In the genomic region with DNA sequence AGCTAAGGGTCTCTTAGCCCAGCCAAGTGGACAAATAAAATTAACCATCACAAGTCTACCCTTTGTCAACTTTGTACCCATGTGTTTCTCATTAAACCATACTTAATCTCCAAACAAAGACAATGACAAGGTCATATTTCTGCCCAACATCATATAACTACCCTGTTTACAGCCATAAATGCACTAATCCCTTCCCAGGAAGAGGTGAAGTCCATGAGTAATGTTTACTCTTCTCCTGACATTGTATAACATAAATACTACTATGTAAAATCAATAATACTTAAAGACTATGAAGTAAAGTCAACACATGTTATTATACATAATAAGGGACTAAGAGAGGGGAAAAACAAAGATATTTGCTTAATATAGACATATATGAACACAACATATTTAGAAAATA, we compare ENCODE assay signal across 1 cellular context.
A peak's percentile ranks its signal among the peaks of the same experiment; 100 is the strongest.
TF ChIP-seq lines count a peak whose summit lies in the region.

No MANE protein-coding gene starts in this region.

TF ChIP-seq in HepG2, 621 proteins besides CTCF, POLR2A, EP300 and RAD21 (continued from another document and continues in another):
- TF ChIP-seq ZNF383 (CRISPR knock-in tag; IDR thresholded peaks at IDR 0.05; ENCODE audit: borderline replicate concordance) = no peak
- TF ChIP-seq ZNF501 (CRISPR knock-in tag; IDR thresholded peaks at IDR 0.05) = no peak
- TF ChIP-seq, protein P1, sequence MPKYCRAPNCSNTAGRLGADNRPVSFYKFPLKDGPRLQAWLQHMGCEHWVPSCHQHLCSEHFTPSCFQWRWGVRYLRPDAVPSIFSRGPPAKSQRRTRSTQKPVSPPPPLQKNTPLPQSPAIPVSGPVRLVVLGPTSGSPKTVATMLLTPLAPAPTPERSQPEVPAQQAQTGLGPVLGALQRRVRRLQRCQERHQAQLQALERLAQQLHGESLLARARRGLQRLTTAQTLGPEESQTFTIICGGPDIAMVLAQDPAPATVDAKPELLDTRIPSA (CRISPR knock-in tag; IDR thresholded peaks at IDR 0.05; ENCODE audit: borderline replicate concordance) = no peak
- TF ChIP-seq, protein P2, sequence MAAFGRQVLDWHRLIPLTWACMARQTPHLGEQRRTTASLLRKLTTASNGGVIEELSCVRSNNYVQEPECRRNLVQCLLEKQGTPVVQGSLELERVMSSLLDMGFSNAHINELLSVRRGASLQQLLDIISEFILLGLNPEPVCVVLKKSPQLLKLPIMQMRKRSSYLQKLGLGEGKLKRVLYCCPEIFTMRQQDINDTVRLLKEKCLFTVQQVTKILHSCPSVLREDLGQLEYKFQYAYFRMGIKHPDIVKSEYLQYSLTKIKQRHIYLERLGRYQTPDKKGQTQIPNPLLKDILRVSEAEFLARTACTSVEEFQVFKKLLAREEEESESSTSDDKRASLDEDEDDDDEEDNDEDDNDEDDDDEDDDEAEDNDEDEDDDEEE (CRISPR knock-in tag; IDR thresholded peaks at IDR 0.05) = no peak
- TF ChIP-seq, protein P3, sequence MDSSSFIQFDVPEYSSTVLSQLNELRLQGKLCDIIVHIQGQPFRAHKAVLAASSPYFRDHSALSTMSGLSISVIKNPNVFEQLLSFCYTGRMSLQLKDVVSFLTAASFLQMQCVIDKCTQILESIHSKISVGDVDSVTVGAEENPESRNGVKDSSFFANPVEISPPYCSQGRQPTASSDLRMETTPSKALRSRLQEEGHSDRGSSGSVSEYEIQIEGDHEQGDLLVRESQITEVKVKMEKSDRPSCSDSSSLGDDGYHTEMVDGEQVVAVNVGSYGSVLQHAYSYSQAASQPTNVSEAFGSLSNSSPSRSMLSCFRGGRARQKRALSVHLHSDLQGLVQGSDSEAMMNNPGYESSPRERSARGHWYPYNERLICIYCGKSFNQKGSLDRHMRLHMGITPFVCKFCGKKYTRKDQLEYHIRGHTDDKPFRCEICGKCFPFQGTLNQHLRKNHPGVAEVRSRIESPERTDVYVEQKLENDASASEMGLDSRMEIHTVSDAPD (CRISPR knock-in tag; IDR thresholded peaks at IDR 0.05) = no peak
- TF ChIP-seq ZNF329 (CRISPR knock-in tag; IDR thresholded peaks at IDR 0.05; ENCODE audit: low read depth) = no peak
- no peak for TF ChIP-seq RBFOX2 (IDR thresholded peaks at IDR 0.05; ENCODE audit: low read depth, low read length)
- no peak for TF ChIP-seq ISX (CRISPR knock-in tag; conservative IDR thresholded peaks at IDR 0.05)
- no peak for TF ChIP-seq JUND (CRISPR knock-in tag; IDR thresholded peaks at IDR 0.05)
- TF ChIP-seq, protein P4, sequence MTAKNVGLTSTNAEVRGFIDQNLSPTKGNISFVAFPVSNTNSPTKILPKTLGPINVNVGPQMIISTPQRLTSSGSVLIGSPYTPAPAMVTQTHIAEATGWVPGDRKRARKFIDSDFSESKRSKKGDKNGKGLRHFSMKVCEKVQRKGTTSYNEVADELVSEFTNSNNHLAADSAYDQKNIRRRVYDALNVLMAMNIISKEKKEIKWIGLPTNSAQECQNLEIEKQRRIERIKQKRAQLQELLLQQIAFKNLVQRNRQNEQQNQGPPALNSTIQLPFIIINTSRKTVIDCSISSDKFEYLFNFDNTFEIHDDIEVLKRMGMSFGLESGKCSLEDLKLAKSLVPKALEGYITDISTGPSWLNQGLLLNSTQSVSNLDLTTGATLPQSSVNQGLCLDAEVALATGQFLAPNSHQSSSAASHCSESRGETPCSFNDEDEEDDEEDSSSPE (CRISPR knock-in tag; IDR thresholded peaks at IDR 0.05) = no peak
- TF ChIP-seq, protein P5, sequence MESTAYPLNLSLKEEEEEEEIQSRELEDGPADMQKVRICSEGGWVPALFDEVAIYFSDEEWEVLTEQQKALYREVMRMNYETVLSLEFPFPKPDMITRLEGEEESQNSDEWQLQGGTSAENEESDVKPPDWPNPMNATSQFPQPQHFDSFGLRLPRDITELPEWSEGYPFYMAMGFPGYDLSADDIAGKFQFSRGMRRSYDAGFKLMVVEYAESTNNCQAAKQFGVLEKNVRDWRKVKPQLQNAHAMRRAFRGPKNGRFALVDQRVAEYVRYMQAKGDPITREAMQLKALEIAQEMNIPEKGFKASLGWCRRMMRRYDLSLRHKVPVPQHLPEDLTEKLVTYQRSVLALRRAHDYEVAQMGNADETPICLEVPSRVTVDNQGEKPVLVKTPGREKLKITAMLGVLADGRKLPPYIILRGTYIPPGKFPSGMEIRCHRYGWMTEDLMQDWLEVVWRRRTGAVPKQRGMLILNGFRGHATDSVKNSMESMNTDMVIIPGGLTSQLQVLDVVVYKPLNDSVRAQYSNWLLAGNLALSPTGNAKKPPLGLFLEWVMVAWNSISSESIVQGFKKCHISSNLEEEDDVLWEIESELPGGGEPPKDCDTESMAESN (CRISPR knock-in tag; conservative IDR thresholded peaks at IDR 0.05) = no peak
- TF ChIP-seq, protein P6, sequence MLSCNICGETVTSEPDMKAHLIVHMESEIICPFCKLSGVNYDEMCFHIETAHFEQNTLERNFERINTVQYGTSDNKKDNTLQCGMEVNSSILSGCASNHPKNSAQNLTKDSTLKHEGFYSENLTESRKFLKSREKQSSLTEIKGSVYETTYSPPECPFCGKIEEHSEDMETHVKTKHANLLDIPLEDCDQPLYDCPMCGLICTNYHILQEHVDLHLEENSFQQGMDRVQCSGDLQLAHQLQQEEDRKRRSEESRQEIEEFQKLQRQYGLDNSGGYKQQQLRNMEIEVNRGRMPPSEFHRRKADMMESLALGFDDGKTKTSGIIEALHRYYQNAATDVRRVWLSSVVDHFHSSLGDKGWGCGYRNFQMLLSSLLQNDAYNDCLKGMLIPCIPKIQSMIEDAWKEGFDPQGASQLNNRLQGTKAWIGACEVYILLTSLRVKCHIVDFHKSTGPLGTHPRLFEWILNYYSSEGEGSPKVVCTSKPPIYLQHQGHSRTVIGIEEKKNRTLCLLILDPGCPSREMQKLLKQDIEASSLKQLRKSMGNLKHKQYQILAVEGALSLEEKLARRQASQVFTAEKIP (CRISPR knock-in tag; IDR thresholded peaks at IDR 0.05; ENCODE audit: borderline replicate concordance) = no peak
- TF ChIP-seq, protein P7, sequence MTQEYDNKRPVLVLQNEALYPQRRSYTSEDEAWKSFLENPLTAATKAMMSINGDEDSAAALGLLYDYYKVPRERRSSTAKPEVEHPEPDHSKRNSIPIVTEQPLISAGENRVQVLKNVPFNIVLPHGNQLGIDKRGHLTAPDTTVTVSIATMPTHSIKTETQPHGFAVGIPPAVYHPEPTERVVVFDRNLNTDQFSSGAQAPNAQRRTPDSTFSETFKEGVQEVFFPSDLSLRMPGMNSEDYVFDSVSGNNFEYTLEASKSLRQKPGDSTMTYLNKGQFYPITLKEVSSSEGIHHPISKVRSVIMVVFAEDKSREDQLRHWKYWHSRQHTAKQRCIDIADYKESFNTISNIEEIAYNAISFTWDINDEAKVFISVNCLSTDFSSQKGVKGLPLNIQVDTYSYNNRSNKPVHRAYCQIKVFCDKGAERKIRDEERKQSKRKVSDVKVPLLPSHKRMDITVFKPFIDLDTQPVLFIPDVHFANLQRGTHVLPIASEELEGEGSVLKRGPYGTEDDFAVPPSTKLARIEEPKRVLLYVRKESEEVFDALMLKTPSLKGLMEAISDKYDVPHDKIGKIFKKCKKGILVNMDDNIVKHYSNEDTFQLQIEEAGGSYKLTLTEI (CRISPR knock-in tag; conservative IDR thresholded peaks at IDR 0.05) = no peak
- TF ChIP-seq ZNF235 (CRISPR knock-in tag; IDR thresholded peaks at IDR 0.05; ENCODE audit: borderline replicate concordance) = no peak
- TF ChIP-seq HDAC1 (CRISPR knock-in tag; IDR thresholded peaks at IDR 0.05) = 0 out of 2 replicates have a peak, but pooled peaks have one; percentile 42
- no peak for TF ChIP-seq ZNF121 (CRISPR knock-in tag; IDR thresholded peaks at IDR 0.05)
- 0 out of 2 replicates have a peak, but pooled peaks have one; percentile 18 for TF ChIP-seq PITX1 (CRISPR knock-in tag; IDR thresholded peaks at IDR 0.05)
- TF ChIP-seq ZNF790 (CRISPR knock-in tag; IDR thresholded peaks at IDR 0.05; ENCODE audit: borderline replicate concordance) = no peak
- TF ChIP-seq SP1 (IDR thresholded peaks at IDR 0.05) = no peak
- TF ChIP-seq SP1 (CRISPR knock-in tag; IDR thresholded peaks at IDR 0.05) = no peak
- TF ChIP-seq ZNF572 (CRISPR knock-in tag; IDR thresholded peaks at IDR 0.05) = no peak
- no peak for TF ChIP-seq ZNF629 (CRISPR knock-in tag; conservative IDR thresholded peaks at IDR 0.05)
- TF ChIP-seq ZBTB42 (CRISPR knock-in tag; IDR thresholded peaks at IDR 0.05) = no peak
- TF ChIP-seq TBX3 (IDR thresholded peaks at IDR 0.05; ENCODE audit: borderline replicate concordance) = no peak
- peak; percentile 49 for TF ChIP-seq BCL6 (CRISPR knock-in tag; IDR thresholded peaks at IDR 0.05)
- TF ChIP-seq PRMT3 (CRISPR knock-in tag; IDR thresholded peaks at IDR 0.05; ENCODE audit: borderline replicate concordance, low read depth) = no peak
- TF ChIP-seq, protein P8, sequence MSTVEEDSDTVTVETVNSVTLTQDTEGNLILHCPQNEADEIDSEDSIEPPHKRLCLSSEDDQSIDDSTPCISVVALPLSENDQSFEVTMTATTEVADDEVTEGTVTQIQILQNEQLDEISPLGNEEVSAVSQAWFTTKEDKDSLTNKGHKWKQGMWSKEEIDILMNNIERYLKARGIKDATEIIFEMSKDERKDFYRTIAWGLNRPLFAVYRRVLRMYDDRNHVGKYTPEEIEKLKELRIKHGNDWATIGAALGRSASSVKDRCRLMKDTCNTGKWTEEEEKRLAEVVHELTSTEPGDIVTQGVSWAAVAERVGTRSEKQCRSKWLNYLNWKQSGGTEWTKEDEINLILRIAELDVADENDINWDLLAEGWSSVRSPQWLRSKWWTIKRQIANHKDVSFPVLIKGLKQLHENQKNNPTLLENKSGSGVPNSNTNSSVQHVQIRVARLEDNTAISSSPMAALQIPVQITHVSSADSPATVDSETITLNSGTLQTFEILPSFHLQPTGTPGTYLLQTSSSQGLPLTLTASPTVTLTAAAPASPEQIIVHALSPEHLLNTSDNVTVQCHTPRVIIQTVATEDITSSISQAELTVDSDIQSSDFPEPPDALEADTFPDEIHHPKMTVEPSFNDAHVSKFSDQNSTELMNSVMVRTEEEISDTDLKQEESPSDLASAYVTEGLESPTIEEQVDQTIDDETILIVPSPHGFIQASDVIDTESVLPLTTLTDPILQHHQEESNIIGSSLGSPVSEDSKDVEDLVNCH (CRISPR knock-in tag; IDR thresholded peaks at IDR 0.05) = no peak
- TF ChIP-seq POLR2AphosphoS2 (IDR thresholded peaks at IDR 0.05; ENCODE audit: low read depth, low read length) = no peak
- TF ChIP-seq HMG20A (CRISPR knock-in tag; IDR thresholded peaks at IDR 0.05; ENCODE audit: borderline replicate concordance) = no peak; the same call in 1 of the 2 replicates
- no peak for TF ChIP-seq ZNF10 (CRISPR knock-in tag; IDR thresholded peaks at IDR 0.05; ENCODE audit: borderline replicate concordance, low read depth)
- TF ChIP-seq HMGA1 (CRISPR knock-in tag; conservative IDR thresholded peaks at IDR 0.05) = no peak
- TF ChIP-seq, protein P9, sequence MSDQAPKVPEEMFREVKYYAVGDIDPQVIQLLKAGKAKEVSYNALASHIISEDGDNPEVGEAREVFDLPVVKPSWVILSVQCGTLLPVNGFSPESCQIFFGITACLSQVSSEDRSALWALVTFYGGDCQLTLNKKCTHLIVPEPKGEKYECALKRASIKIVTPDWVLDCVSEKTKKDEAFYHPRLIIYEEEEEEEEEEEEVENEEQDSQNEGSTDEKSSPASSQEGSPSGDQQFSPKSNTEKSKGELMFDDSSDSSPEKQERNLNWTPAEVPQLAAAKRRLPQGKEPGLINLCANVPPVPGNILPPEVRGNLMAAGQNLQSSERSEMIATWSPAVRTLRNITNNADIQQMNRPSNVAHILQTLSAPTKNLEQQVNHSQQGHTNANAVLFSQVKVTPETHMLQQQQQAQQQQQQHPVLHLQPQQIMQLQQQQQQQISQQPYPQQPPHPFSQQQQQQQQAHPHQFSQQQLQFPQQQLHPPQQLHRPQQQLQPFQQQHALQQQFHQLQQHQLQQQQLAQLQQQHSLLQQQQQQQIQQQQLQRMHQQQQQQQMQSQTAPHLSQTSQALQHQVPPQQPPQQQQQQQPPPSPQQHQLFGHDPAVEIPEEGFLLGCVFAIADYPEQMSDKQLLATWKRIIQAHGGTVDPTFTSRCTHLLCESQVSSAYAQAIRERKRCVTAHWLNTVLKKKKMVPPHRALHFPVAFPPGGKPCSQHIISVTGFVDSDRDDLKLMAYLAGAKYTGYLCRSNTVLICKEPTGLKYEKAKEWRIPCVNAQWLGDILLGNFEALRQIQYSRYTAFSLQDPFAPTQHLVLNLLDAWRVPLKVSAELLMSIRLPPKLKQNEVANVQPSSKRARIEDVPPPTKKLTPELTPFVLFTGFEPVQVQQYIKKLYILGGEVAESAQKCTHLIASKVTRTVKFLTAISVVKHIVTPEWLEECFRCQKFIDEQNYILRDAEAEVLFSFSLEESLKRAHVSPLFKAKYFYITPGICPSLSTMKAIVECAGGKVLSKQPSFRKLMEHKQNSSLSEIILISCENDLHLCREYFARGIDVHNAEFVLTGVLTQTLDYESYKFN (CRISPR knock-in tag; conservative IDR thresholded peaks at IDR 0.05) = peak; percentile 76
- TF ChIP-seq SOX5 (CRISPR knock-in tag; IDR thresholded peaks at IDR 0.05; ENCODE audit: borderline replicate concordance) = peak; percentile 87; the same call in 1 of the 2 replicates
- TF ChIP-seq SAFB2 (CRISPR knock-in tag; IDR thresholded peaks at IDR 0.05; ENCODE audit: borderline replicate concordance, low read depth) = no peak
- peak; percentile 18; the same call in 1 of the 2 replicates for TF ChIP-seq ZNF652 (CRISPR knock-in tag; IDR thresholded peaks at IDR 0.05; ENCODE audit: borderline replicate concordance, low read depth)
- no peak for TF ChIP-seq RORA (CRISPR knock-in tag; IDR thresholded peaks at IDR 0.05)
- TF ChIP-seq DMAP1 (CRISPR knock-in tag; IDR thresholded peaks at IDR 0.05) = no peak
- no peak for TF ChIP-seq ZNF768 (CRISPR knock-in tag; IDR thresholded peaks at IDR 0.05)
- no peak for TF ChIP-seq FOXP1 (IDR thresholded peaks at IDR 0.05)
- peak; percentile 87 for TF ChIP-seq FOXP1 (CRISPR knock-in tag; IDR thresholded peaks at IDR 0.05)
- TF ChIP-seq, protein P10, sequence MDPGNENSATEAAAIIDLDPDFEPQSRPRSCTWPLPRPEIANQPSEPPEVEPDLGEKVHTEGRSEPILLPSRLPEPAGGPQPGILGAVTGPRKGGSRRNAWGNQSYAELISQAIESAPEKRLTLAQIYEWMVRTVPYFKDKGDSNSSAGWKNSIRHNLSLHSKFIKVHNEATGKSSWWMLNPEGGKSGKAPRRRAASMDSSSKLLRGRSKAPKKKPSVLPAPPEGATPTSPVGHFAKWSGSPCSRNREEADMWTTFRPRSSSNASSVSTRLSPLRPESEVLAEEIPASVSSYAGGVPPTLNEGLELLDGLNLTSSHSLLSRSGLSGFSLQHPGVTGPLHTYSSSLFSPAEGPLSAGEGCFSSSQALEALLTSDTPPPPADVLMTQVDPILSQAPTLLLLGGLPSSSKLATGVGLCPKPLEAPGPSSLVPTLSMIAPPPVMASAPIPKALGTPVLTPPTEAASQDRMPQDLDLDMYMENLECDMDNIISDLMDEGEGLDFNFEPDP (CRISPR knock-in tag; conservative IDR thresholded peaks at IDR 0.05) = no peak
- peak; percentile 74 for TF ChIP-seq MIXL1 (CRISPR knock-in tag; IDR thresholded peaks at IDR 0.05)
- TF ChIP-seq, protein P11, sequence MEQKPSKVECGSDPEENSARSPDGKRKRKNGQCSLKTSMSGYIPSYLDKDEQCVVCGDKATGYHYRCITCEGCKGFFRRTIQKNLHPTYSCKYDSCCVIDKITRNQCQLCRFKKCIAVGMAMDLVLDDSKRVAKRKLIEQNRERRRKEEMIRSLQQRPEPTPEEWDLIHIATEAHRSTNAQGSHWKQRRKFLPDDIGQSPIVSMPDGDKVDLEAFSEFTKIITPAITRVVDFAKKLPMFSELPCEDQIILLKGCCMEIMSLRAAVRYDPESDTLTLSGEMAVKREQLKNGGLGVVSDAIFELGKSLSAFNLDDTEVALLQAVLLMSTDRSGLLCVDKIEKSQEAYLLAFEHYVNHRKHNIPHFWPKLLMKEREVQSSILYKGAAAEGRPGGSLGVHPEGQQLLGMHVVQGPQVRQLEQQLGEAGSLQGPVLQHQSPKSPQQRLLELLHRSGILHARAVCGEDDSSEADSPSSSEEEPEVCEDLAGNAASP (CRISPR knock-in tag; IDR thresholded peaks at IDR 0.05; ENCODE audit: borderline replicate concordance) = no peak
- TF ChIP-seq MLLT10 (CRISPR knock-in tag; IDR thresholded peaks at IDR 0.05) = no peak
- no peak for TF ChIP-seq ZEB1 (IDR thresholded peaks at IDR 0.05; ENCODE audit: insufficient replicate concordance, low read depth)
- TF ChIP-seq FOXO1 (CRISPR knock-in tag; IDR thresholded peaks at IDR 0.05) = peak; percentile 66; the same call in 1 of the 2 replicates
